19 cellular contexts compared by ENCODE assay signal in the genomic region with DNA sequence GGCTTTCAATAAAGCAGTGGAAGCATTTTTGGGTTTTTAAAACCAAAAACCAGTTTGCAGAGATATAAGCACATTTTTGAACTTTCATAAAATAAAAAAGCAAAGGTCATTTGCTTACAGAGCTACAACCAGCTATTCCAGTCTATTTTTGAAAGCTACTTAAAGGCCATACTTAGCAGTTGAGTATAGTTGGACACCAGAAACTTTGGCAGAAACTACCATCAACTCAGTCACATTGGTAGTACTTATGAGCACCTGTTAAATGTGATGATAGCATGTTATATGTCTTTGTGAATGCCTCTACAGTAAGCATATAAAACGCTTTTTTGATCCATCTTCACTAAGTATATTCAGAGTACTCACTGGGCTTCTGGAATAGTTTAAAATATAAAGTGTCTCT.
"Had no signal": no experiment of that assay in that cellular context is flagged by ENCODE, and none has a peak within 500 bp of the region (broad histone marks: within the 10 kb centered on the region; RNA-seq: fewer than 3 reads in every experiment).

No MANE protein-coding gene starts in this region.

- H3K4me1 ChIP-seq: gastrocnemius medialis, lower lobe of right lung had no signal

- H3K27ac ChIP-seq: coronary artery, dorsolateral prefrontal cortex, esophagus squamous epithelium, gastrocnemius medialis, lower lobe of right lung had no signal

- H3K9me3 ChIP-seq: esophagus squamous epithelium, gastrocnemius medialis, lower lobe of right lung had no signal

- H3K36me3 ChIP-seq: esophagus squamous epithelium, gastrocnemius medialis, heart right ventricle, lower lobe of right lung had no signal

- DNase-seq: dermis blood vessel endothelial cell; dorsolateral prefrontal cortex; effector CD4-positive, alpha-beta T cell; effector memory CD4-positive, alpha-beta T cell; esophagus squamous epithelium; foreskin fibroblast; foreskin melanocyte; gastrocnemius medialis; glutamatergic neuron; head of caudate nucleus; heart right ventricle; hippocampal formation; left colon; lower lobe of right lung; mesenchymal stem cell; mucosa of descending colon; naive B cell had no signal

- ATAC-seq: gastrocnemius medialis, left colon, left lobe of liver, lower lobe of right lung, mucosa of descending colon had no signal

- H3K27me3 ChIP-seq: esophagus squamous epithelium, gastrocnemius medialis, heart right ventricle had no signal

- H3K4me3 ChIP-seq: coronary artery, dorsolateral prefrontal cortex, esophagus squamous epithelium, gastrocnemius medialis, heart right ventricle, lower lobe of right lung, mucosa of descending colon had no signal
